Comparison of ENCODE assay signal across 19 cellular contexts in genomic region chr14:50447491-50447890, GRCh38. TPM values are rescaled to one million over a fixed set of nuclear protein-coding genes. Genes with fewer than 3 reads are reported as not detected.
A peak's percentile ranks its signal among the peaks of the same experiment; 100 is the strongest.
DNase-seq lines count a peak whose midpoint lies in the region; ATAC-seq, FAIRE-seq and TF ChIP-seq lines count a peak whose summit lies in the region.
"Had no signal": no experiment of that assay in that cellular context is flagged by ENCODE, and none has a peak within 500 bp of the region (broad histone marks: within the 10 kb centered on the region; RNA-seq: fewer than 3 reads in every experiment).

No MANE protein-coding gene starts in this region.

- H3K79me2 ChIP-seq in HepG2 (ENCODE audit: insufficient read depth, low read length), result no peaks in the 10 kb centered on the region

- no peak for TF ChIP-seq POLR2A in HepG2 (IDR thresholded peaks at IDR 0.05; ENCODE audit: insufficient read depth in 1 of 2, low read depth in 2 of 2, low read length in 2 of 2)

- ATAC-seq in GM18520 (IDR thresholded peaks at IDR 0.05; ENCODE audit: unreplicated experiment) (no peak), HG03175 (IDR thresholded peaks at IDR 0.05; ENCODE audit: unreplicated experiment) (no peak), HepG2 (no peak)
- ATAC-seq: stimulated activated effector memory CD8-positive, alpha-beta T cell treated with anti-CD3 and anti-CD28 coated beads, Interleukin-12 subunit alpha, Interleukin-12 subunit beta, amount 100 ng/mL, for 72 hours had no signal

- no peak overlapping the region for H3K9ac ChIP-seq in HepG2 (ENCODE audit: insufficient read depth, low read depth, low read length)

- peak; percentile 77 for DNase-seq in ELR (ENCODE audit: low read depth)
- DNase-seq in RCC 7860 (ENCODE audit: low spot score), result peak; percentile 27
- DNase-seq in epithelial cell of esophagus (ENCODE audit: low read depth), result peak; percentile 78
- peak; percentile 1 for DNase-seq in myocyte (ENCODE audit: low read depth)
- DNase-seq in HepG2 (ENCODE audit: low spot score), result no peak
- DNase-seq in anterior cingulate cortex (lab: John Stamatoyannopoulos, UW), result no peak
- DNase-seq: activated CD4-positive, alpha-beta T cell treated with anti-CD3 and anti-CD28 coated beads, Interleukin-2, amount 50 U/mL, for 4 hours; amygdala; BE2C; DMS 273 treated with DMSO at 0.1 percent for 48 hours; foreskin fibroblast; H7; NCI-H1105; NCI-H2171 treated with DMSO at 0.1 percent for 48 hours; NK-92 treated with Interleukin-12 subunit alpha and Interleukin-12 subunit beta, amount 100 ng/mL, for 24 hours had no signal

- TF ChIP-seq EP300 in HepG2 (IDR thresholded peaks at IDR 0.05; ENCODE audit: low read depth in 2 of 2, low read length in 2 of 2), result no peak
- TF ChIP-seq EP300 in HepG2 (CRISPR knock-in tag; IDR thresholded peaks at IDR 0.05; ENCODE audit: borderline replicate concordance), result no peak

- H3K36me3 ChIP-seq in HepG2 (replicated peaks in 1 of 2; ENCODE audit: control insufficient read depth in 1 of 2, insufficient read depth in 2 of 2, low read length in 2 of 2), result peaks cover 0 to 43% of the 10 kb centered on the region in 2 experiments; a peak in 3 of 5 replicates

- intact Hi-C loops in HepG2 (cut with micrococcal nuclease; ENCODE audit: unreplicated experiment), result no loop called here

- H3K9me3 ChIP-seq in HepG2 (ENCODE audit: low read length), result no peaks in the 10 kb centered on the region
- H3K9me3 ChIP-seq: BE2C, SJSA1 had no signal

- H3K4me2 ChIP-seq in HepG2 (ENCODE audit: low read depth, low read length), result no peak overlapping the region

- POLR2A ChIA-PET in HepG2 (lab: Yijun Ruan, JAX), result no interaction called here

- H3K4me3 ChIP-seq in epithelial cell of esophagus (ENCODE audit: low read length) (no peak overlapping the region), HepG2 (replicated peaks in 1 of 3; ENCODE audit: insufficient read depth in 1 of 3, low read depth in 2 of 3, low read length in 3 of 3) (no peak overlapping the region)
- H3K4me3 ChIP-seq: SJSA1 had no signal

- TF ChIP-seq CTCF in epithelial cell of esophagus (IDR thresholded peaks at IDR 0.05; ENCODE audit: insufficient read depth, low read depth, low read length, missing control alignments) (no peak), HepG2 (CRISPR knock-in tag; IDR thresholded peaks at IDR 0.05) (no peak)

- no peak overlapping the region for H3K27ac ChIP-seq in HepG2 (ENCODE audit: extremely low read length, insufficient read depth, low read length)
- H3K27ac ChIP-seq: SJSA1 had no signal

- CTCF ChIA-PET in HepG2 (lab: Yijun Ruan, JAX; ENCODE audit: low intra/inter-chr PET ratio, low total read pairs), result no interaction called here

- H2AFZ ChIP-seq in HepG2 (ENCODE audit: low read length), result no peak overlapping the region

- H3K4me1 ChIP-seq in HepG2 (ENCODE audit: insufficient read depth, low read length), result 0 out of 2 replicates have a peak, but pooled peaks cover under 1% of the 10 kb centered on the region
- H3K4me1 ChIP-seq: BE2C, SJSA1 had no signal

- H3K27me3 ChIP-seq in HepG2 (ENCODE audit: control insufficient read depth in 1 of 2, insufficient read depth in 2 of 2, low read length in 2 of 2), result no peaks in the 10 kb centered on the region
- H3K27me3 ChIP-seq: BE2C, SJSA1 had no signal

- H4K20me1 ChIP-seq in HepG2 (ENCODE audit: insufficient read depth, low read length), result no peaks in the 10 kb centered on the region

- no peak for TF ChIP-seq RAD21 in HepG2 (CRISPR knock-in tag; IDR thresholded peaks at IDR 0.05)

- in situ Hi-C loops in HepG2 (cut with HindIII; ENCODE audit: extremely low pct_ligation_motif_present, low pct_unique_long_range_greater_than_20kb), result no loop called here

- FAIRE-seq in RCC 7860 (lab: Jason Lieb, UNC) (peak; percentile 76), HepG2 (lab: Jason Lieb, UNC) (no peak)

- no TSS peak for BruUV-seq in HepG2 (replicated peaks; lab: Mats Ljungman, UMichigan)

- 81% methylated on average over 1 of the region's 1 CpG for WGBS in HepG2 (ENCODE audit: low lambda C conversion rate)

TF ChIP-seq in HepG2, 621 proteins besides CTCF, POLR2A, EP300 and RAD21:
- TF ChIP-seq ZNF280D (CRISPR knock-in tag; IDR thresholded peaks at IDR 0.05) (no peak), E2F2 (CRISPR knock-in tag; IDR thresholded peaks at IDR 0.05; ENCODE audit: borderline replicate concordance) (no peak), NPAS2 (CRISPR knock-in tag; IDR thresholded peaks at IDR 0.05; ENCODE audit: borderline replicate concordance) (no peak), ZNF768 (CRISPR knock-in tag; IDR thresholded peaks at IDR 0.05) (no peak), SP140L (CRISPR knock-in tag; IDR thresholded peaks at IDR 0.05; ENCODE audit: borderline replicate concordance) (no peak)

RNA-seq across cellular contexts. Expression of gene CDKL1, which starts 50.8 kb away (rescaled TPM):
- 1.3 and 2.6 TPM in 2 replicates for total RNA-seq in myocyte
- polyA plus RNA-seq in myocyte (2012), result 5.9 TPM
- 5.1 and 7.9 TPM in 2 replicates for total RNA-seq in HepG2 (2016; rRNA removed; fragmentation: Illumina TruSeq; extraction: Trizol)
- total RNA-seq in HepG2 (2016; cell fraction: cytosol; rRNA removed; fragmentation: Illumina TruSeq; extraction: Trizol; ENCODE audit: low read depth), result 1.4 and 3.0 TPM in 2 replicates
- 4.2 and 9.4 TPM in 2 replicates for total RNA-seq in HepG2 (2016; cell fraction: insoluble cytoplasmic fraction; rRNA removed; fragmentation: Illumina TruSeq; extraction: Trizol)
- 2.3 and 3.1 TPM in 2 replicates for total RNA-seq in HepG2 (2016; cell fraction: membrane; rRNA removed; fragmentation: Illumina TruSeq; extraction: Trizol)
- total RNA-seq in HepG2 (2016; cell fraction: nucleus; rRNA removed; fragmentation: Illumina TruSeq; extraction: Trizol), result 1.9 and 6.9 TPM in 2 replicates
- 0.30 and 4.4 TPM in 2 replicates for polyA plus RNA-seq in HepG2 (2011; rRNA removed)
- 0.33 and 1.1 TPM in 2 replicates for polyA plus RNA-seq in HepG2 (2011; cell fraction: cytosol; rRNA removed)
- 0.57 and 0.66 TPM in 2 replicates for polyA plus RNA-seq in HepG2 (2011; cell fraction: nucleus; rRNA removed)
- polyA plus RNA-seq in HepG2 (2012), result 0.33 and 0.63 TPM in 2 replicates
- polyA plus RNA-seq in HepG2 (2016; cell fraction: cytosol; fragmentation: Illumina TruSeq; extraction: Trizol; ENCODE audit: low read depth), result 0.33 and 1.4 TPM in 2 replicates
- 7.0 and 9.1 TPM in 2 replicates for polyA plus RNA-seq in HepG2 (2016; cell fraction: insoluble cytoplasmic fraction; fragmentation: Illumina TruSeq; extraction: Trizol; ENCODE audit: low read depth)
- polyA plus RNA-seq in HepG2 (2016; cell fraction: membrane; fragmentation: Illumina TruSeq; extraction: Trizol; ENCODE audit: low read depth), result 0.94 and 1.4 TPM in 2 replicates
- polyA plus RNA-seq in HepG2 (2016; cell fraction: nucleus; fragmentation: Illumina TruSeq; extraction: Trizol; ENCODE audit: insufficient read depth, low read depth), result 1.9 and 2.0 TPM in 2 replicates
- polyA minus RNA-seq in HepG2 (2011; rRNA and poly(A)+ RNA removed; ENCODE audit: low replicate concordance), result 1.7 and 2.9 TPM in 2 replicates
- polyA minus RNA-seq in HepG2 (2011; cell fraction: cytosol; rRNA and poly(A)+ RNA removed), result 0.79 and 2.7 TPM in 2 replicates
- polyA minus RNA-seq in HepG2 (2011; cell fraction: nucleus; rRNA and poly(A)+ RNA removed), result 0.99 and 1.2 TPM in 2 replicates

Comparison
In these comparisons a context has a peak if more than half of its experiments do, and no peak if none do; other contexts are left out.
1. DNase-seq: peak in ELR (single experiment), RCC 7860 (single experiment), epithelial cell of esophagus (single experiment) and myocyte (single experiment); none in HepG2 (single experiment) and anterior cingulate cortex (0 of 58).